ENCODE assay signal across 1 cellular context in genomic region chr21:45591619-45592207, GRCh38.
A peak's percentile ranks its signal among the peaks of the same experiment; 100 is the strongest.
TF ChIP-seq lines count a peak whose summit lies in the region.

No MANE protein-coding gene starts in this region.

TF ChIP-seq in K562, 482 proteins besides CTCF, POLR2A, EP300 and RAD21 (continued from another document and continues in another):
- TF ChIP-seq PRDM10 (IDR thresholded peaks at IDR 0.05; ENCODE audit: partially characterized antibody) (no peak), SOX6 (IDR thresholded peaks at IDR 0.05) (no peak), BRF2 (IDR thresholded peaks at IDR 0.05; ENCODE audit: borderline replicate concordance, insufficient read depth, insufficient read length) (no peak), NEUROD1 (IDR thresholded peaks at IDR 0.05; ENCODE audit: borderline replicate concordance, low read depth, low read length, partially characterized antibody) (no peak), ZNF586 (CRISPR knock-in tag; conservative IDR thresholded peaks at IDR 0.05) (no peak), SAFB2 (IDR thresholded peaks at IDR 0.05; ENCODE audit: borderline replicate concordance, low read depth, low read length, severe bottlenecking) (no peak), HDAC8 (tag; IDR thresholded peaks at IDR 0.05) (no peak), ZNF512 (tag; IDR thresholded peaks at IDR 0.05) (no peak), ELK3 (CRISPR knock-in tag; IDR thresholded peaks at IDR 0.05) (no peak), HMG20A (CRISPR knock-in tag; conservative IDR thresholded peaks at IDR 0.05) (no peak), ZNF766 (CRISPR knock-in tag; conservative IDR thresholded peaks at IDR 0.05) (no peak), NR1H2 (CRISPR knock-in tag; IDR thresholded peaks at IDR 0.05) (no peak), ZNF79 (CRISPR knock-in tag; IDR thresholded peaks at IDR 0.05; ENCODE audit: low read depth) (no peak), ZEB2 (IDR thresholded peaks at IDR 0.05) (no peak), ILF3 (IDR thresholded peaks at IDR 0.05; ENCODE audit: borderline replicate concordance) (no peak), E2F3 (CRISPR knock-in tag; IDR thresholded peaks at IDR 0.05) (no peak), E2F1 (CRISPR knock-in tag; IDR thresholded peaks at IDR 0.05) (no peak), NFE2 (IDR thresholded peaks at IDR 0.05; ENCODE audit: low read depth) (no peak), EWSR1 (IDR thresholded peaks at IDR 0.05; ENCODE audit: borderline replicate concordance, low read depth, partially characterized antibody) (no peak), SIRT6 (IDR thresholded peaks at IDR 0.05; ENCODE audit: low read depth, low read length) (no peak), CBX8 (IDR thresholded peaks at IDR 0.05; ENCODE audit: borderline replicate concordance, extremely low read depth, low read depth, low read length, poor library complexity, severe bottlenecking) (no peak), MXI1 (IDR thresholded peaks at IDR 0.05; ENCODE audit: low read depth, low read length) (no peak), RBM39 (optimal IDR thresholded peaks at IDR 0.05; ENCODE audit: low read depth, low read length) (no peak), RBM34 (IDR thresholded peaks at IDR 0.05; ENCODE audit: borderline replicate concordance, insufficient read depth, low read length) (no peak), JUNB (CRISPR knock-in tag; conservative IDR thresholded peaks at IDR 0.05) (no peak), RFX1 (IDR thresholded peaks at IDR 0.05) (no peak), ZNF695 (CRISPR knock-in tag; IDR thresholded peaks at IDR 0.05) (no peak), SNAPC5 (CRISPR knock-in tag; IDR thresholded peaks at IDR 0.05) (no peak), DMBX1 (CRISPR knock-in tag; IDR thresholded peaks at IDR 0.05; ENCODE audit: borderline replicate concordance) (no peak), RBM25 (IDR thresholded peaks at IDR 0.05; ENCODE audit: low read depth, low read length, severe bottlenecking) (no peak), KDM5B (IDR thresholded peaks at IDR 0.05; ENCODE audit: insufficient replicate concordance, low read depth, low read length) (no peak), MLLT1 (IDR thresholded peaks at IDR 0.05) (peak; percentile 77 to 85; a peak in 3 of 4 replicates), MGA (IDR thresholded peaks at IDR 0.05) (no peak)
